27 cellular contexts compared by ENCODE assay signal in the genomic region with DNA sequence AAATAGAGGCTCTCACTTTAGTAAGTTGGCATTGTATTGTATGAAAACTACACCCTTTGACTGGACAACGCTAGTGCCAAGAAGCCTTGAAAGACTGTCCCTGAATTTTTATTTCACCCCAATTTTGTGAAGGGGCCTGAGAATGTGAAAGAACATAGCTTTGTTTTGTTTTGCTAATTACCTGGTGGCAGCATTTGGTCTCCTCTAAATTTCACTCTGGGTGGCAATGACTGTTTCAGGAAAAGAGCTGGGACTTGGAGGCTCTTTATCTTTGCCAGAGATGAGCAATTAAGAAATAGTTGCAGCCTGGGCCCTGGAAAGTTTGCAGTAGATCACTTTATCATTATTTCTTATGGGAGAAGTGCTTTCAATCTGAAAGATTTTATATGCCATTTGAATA.
"Had no signal": no experiment of that assay in that cellular context is flagged by ENCODE, and none has a peak within 500 bp of the region (broad histone marks: within the 10 kb centered on the region; RNA-seq: fewer than 3 reads in every experiment).

No MANE protein-coding gene starts in this region.

- H3K4me1 Mint-ChIP-seq: mesothelial cell of epicardium; naive B cell; natural killer cell; nephron progenitor cell; stimulated activated naive B cell treated with anti-CD40 and anti-IgM and Interleukin-4, amounts not matched to agents 10 μg/mL and 1 μg/mL and 100 μg/mL, for 72 hours had no signal

- H3K9me3 ChIP-seq: left ventricle myocardium inferior, ovary, prostate gland, stomach, testis, thyroid gland, transverse colon, upper lobe of left lung, vagina had no signal

- H3K9me3 Mint-ChIP-seq: mesothelial cell of epicardium, naive B cell, nephron progenitor cell had no signal

- H3K4me3 Mint-ChIP-seq: mesothelial cell of epicardium; naive B cell; natural killer cell; nephron progenitor cell; stimulated activated naive B cell treated with anti-CD40 and anti-IgM and Interleukin-4, amounts not matched to agents 10 μg/mL and 1 μg/mL and 100 μg/mL, for 72 hours had no signal

- H3K27ac ChIP-seq: left ventricle myocardium inferior, ovary, prostate gland, skin epidermis, stomach, testis, thyroid gland, transverse colon, upper lobe of left lung, vagina had no signal

- H3K36me3 Mint-ChIP-seq: mesothelial cell of epicardium; naive B cell; natural killer cell; stimulated activated naive B cell treated with anti-CD40 and anti-IgM and Interleukin-4, amounts not matched to agents 10 μg/mL and 1 μg/mL and 100 μg/mL, for 72 hours had no signal

- H3K4me3 ChIP-seq: left ventricle myocardium inferior, lung, ovary, prostate gland, skin epidermis, stomach, testis, thyroid gland, transverse colon, upper lobe of left lung, vagina had no signal

- H3K27me3 ChIP-seq: ovary, stomach, testis, thyroid gland, transverse colon, upper lobe of left lung, vagina had no signal

- H3K27me3 Mint-ChIP-seq: naive B cell; stimulated activated naive B cell treated with anti-CD40 and anti-IgM and Interleukin-4, amounts not matched to agents 10 μg/mL and 1 μg/mL and 100 μg/mL, for 72 hours had no signal

- ATAC-seq: natural killer cell; right cardiac atrium; sciatic nerve; stimulated activated naive B cell treated with anti-CD40 and anti-IgM and Interleukin-4, amounts not matched to agents 10 μg/mL and 1 μg/mL and 100 μg/mL, for 72 hours; stimulated activated naive CD8-positive, alpha-beta T cell treated with anti-CD3 and anti-CD28 coated beads, Interleukin-15, Interleukin-2, amounts not matched to agents 100 U/mL and 50 U/mL, for 24 hours had no signal

- H3K36me3 ChIP-seq: left ventricle myocardium inferior, ovary, prostate gland, stomach, thyroid gland, transverse colon, upper lobe of left lung, vagina had no signal

- H3K27ac Mint-ChIP-seq: mesothelial cell of epicardium; naive B cell; natural killer cell; nephron progenitor cell; stimulated activated naive B cell treated with anti-CD40 and anti-IgM and Interleukin-4, amounts not matched to agents 10 μg/mL and 1 μg/mL and 100 μg/mL, for 72 hours had no signal

- H3K4me1 ChIP-seq: left ventricle myocardium inferior, prostate gland, stomach, testis, thyroid gland, transverse colon, upper lobe of left lung, vagina had no signal

- DNase-seq: hippocampal formation; islet precursor cell; left ventricle myocardium inferior; mesendoderm; naive B cell; natural killer cell; nephron progenitor cell; ovary; retina; right cardiac atrium; stimulated activated CD4-positive, alpha-beta T cell treated with anti-CD3 and anti-CD28 coated beads, Interleukin-12 subunit alpha, Interleukin-12 subunit beta, amount 100 ng/mL, for 4 hours; stimulated activated CD4-positive, alpha-beta T cell treated with anti-CD3 and anti-CD28 coated beads, Interleukin-15, amount 100 ng/mL, for 24 hours; stimulated activated CD4-positive, alpha-beta T cell treated with anti-CD3 and anti-CD28 coated beads, Interleukin-2, amount 100 ng/mL, for 24 hours; stimulated activated CD4-positive, alpha-beta T cell treated with anti-CD3 and anti-CD28 coated beads, Interleukin-4, amount 100 ng/mL, for 1 hour; stimulated activated naive B cell treated with anti-CD40 and anti-IgM and Interleukin-4, amounts not matched to agents 10 μg/mL and 1 μg/mL and 100 μg/mL, for 72 hours; stimulated activated naive CD8-positive, alpha-beta T cell treated with anti-CD3 and anti-CD28 coated beads, Interleukin-15, Interleukin-2, amounts not matched to agents 100 U/mL and 50 U/mL, for 24 hours; stomach; testis; thyroid gland; transverse colon; upper lobe of left lung had no signal
